1 cellular context compared by ENCODE assay signal in the genomic region with DNA sequence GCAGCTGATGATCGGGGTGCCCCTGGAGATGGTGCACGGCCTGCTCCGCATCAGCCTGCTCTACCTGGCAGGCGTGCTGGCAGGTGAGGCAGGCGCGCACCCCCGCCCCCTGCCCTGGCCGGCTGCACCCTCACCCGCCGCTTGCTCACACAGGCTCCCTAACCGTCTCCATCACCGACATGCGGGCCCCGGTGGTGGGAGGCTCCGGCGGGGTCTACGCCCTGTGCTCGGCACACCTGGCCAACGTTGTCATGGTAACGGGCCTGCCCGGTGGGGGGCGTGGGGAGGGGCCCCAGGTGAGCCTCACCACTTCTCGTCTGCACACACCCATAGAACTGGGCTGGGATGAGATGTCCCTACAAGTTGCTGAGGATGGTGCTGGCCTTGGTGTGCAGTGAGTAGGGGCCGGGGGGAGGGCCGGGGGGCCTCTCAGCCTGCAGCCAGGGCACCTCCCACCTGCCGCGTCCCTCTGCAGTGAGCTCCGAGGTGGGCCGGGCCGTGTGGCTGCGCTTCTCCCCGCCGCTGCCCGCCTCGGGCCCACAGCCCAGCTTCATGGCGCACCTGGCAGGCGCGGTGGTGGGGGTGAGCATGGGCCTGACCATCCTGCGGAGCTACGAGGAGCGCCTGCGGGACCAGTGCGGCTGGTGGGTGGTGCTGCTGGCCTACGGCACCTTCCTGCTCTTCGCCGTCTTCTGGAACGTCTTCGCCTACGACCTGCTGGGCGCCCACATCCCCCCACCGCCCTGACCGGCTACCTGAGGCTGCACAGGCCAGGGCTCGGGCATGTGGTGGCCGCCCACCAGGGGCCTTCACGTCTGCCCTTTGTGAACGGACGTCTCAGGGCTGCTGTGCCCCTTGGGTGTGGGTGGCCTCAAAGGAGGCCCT.
TF ChIP-seq lines count a peak whose summit lies in the region.

No MANE protein-coding gene starts in this region.

TF ChIP-seq in K562, 482 proteins besides CTCF, POLR2A, EP300 and RAD21:
- no peak for TF ChIP-seq ETV1 (tag; conservative IDR thresholded peaks at IDR 0.05; ENCODE audit: low read depth)
- TF ChIP-seq EP400 (IDR thresholded peaks at IDR 0.05): no peak
- TF ChIP-seq TGIF2 (CRISPR knock-in tag; IDR thresholded peaks at IDR 0.05): peak; percentile 23; the same call in 1 of the 2 replicates
- TF ChIP-seq HMGXB4 (CRISPR knock-in tag; IDR thresholded peaks at IDR 0.05): no peak
- peak; percentile 0; the same call in 1 of the 2 replicates for TF ChIP-seq RBFOX2 (IDR thresholded peaks at IDR 0.05; ENCODE audit: low read depth, low read length)
- TF ChIP-seq RFX1 (IDR thresholded peaks at IDR 0.05): peak; percentile 85
- TF ChIP-seq, protein P1, sequence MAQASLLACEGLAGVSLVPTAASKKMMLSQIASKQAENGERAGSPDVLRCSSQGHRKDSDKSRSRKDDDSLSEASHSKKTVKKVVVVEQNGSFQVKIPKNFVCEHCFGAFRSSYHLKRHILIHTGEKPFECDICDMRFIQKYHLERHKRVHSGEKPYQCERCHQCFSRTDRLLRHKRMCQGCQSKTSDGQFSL (CRISPR knock-in tag; IDR thresholded peaks at IDR 0.05): 0 out of 2 replicates have a peak, but pooled peaks have one; percentile 48
- TF ChIP-seq, protein P1 (tag; IDR thresholded peaks at IDR 0.05): no peak
- TF ChIP-seq PCBP1 (IDR thresholded peaks at IDR 0.05; ENCODE audit: low read depth, low read length, poor library complexity, severe bottlenecking): peak; percentile 63
